1 cellular context compared by ENCODE assay signal in the genomic region with DNA sequence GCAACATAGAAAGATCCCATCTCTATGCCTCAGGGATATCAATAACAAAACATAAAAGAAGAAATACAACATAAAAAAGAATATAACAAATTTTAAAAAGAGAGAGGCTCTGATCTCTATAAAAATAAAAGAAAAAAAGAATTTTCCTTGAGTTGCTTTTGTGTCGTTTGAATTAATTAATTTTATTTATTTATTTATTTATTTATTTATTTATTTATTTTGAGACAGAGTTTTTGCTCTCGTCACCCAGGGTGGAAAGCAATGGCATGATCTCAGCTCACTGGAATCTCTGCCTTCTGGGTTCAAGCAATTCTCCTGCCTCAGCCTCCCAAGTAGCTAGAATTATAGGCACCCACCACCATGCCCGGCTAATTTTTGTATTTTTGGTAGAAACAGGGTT.
TF ChIP-seq lines count a peak whose summit lies in the region.

No MANE protein-coding gene starts in this region.

TF ChIP-seq in liver, 16 proteins besides CTCF, POLR2A, EP300 and RAD21 (continued from another document):
- TF ChIP-seq, protein P1, sequence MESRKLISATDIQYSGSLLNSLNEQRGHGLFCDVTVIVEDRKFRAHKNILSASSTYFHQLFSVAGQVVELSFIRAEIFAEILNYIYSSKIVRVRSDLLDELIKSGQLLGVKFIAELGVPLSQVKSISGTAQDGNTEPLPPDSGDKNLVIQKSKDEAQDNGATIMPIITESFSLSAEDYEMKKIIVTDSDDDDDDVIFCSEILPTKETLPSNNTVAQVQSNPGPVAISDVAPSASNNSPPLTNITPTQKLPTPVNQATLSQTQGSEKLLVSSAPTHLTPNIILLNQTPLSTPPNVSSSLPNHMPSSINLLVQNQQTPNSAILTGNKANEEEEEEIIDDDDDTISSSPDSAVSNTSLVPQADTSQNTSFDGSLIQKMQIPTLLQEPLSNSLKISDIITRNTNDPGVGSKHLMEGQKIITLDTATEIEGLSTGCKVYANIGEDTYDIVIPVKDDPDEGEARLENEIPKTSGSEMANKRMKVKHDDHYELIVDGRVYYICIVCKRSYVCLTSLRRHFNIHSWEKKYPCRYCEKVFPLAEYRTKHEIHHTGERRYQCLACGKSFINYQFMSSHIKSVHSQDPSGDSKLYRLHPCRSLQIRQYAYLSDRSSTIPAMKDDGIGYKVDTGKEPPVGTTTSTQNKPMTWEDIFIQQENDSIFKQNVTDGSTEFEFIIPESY (IDR thresholded peaks at IDR 0.05), result no peak
- TF ChIP-seq HNF4A (conservative IDR thresholded peaks at IDR 0.05) (no peak), YY1 (IDR thresholded peaks at IDR 0.05) (no peak), JUND (IDR thresholded peaks at IDR 0.05) (no peak), NR2F2 (IDR thresholded peaks at IDR 0.05) (no peak), TAF1 (conservative IDR thresholded peaks at IDR 0.05) (no peak), GABPA (IDR thresholded peaks at IDR 0.05 in 1 of 2, conservative IDR thresholded peaks at IDR 0.05 in 1 of 2) (no peak), SP1 (IDR thresholded peaks at IDR 0.05) (no peak), RXRA (IDR thresholded peaks at IDR 0.05) (no peak), EGR1 (IDR thresholded peaks at IDR 0.05; ENCODE audit: low read depth in 2 of 2) (no peak), FOXA2 (IDR thresholded peaks at IDR 0.05) (no peak), FOXA1 (IDR thresholded peaks at IDR 0.05) (no peak)
- TF ChIP-seq, protein P2, sequence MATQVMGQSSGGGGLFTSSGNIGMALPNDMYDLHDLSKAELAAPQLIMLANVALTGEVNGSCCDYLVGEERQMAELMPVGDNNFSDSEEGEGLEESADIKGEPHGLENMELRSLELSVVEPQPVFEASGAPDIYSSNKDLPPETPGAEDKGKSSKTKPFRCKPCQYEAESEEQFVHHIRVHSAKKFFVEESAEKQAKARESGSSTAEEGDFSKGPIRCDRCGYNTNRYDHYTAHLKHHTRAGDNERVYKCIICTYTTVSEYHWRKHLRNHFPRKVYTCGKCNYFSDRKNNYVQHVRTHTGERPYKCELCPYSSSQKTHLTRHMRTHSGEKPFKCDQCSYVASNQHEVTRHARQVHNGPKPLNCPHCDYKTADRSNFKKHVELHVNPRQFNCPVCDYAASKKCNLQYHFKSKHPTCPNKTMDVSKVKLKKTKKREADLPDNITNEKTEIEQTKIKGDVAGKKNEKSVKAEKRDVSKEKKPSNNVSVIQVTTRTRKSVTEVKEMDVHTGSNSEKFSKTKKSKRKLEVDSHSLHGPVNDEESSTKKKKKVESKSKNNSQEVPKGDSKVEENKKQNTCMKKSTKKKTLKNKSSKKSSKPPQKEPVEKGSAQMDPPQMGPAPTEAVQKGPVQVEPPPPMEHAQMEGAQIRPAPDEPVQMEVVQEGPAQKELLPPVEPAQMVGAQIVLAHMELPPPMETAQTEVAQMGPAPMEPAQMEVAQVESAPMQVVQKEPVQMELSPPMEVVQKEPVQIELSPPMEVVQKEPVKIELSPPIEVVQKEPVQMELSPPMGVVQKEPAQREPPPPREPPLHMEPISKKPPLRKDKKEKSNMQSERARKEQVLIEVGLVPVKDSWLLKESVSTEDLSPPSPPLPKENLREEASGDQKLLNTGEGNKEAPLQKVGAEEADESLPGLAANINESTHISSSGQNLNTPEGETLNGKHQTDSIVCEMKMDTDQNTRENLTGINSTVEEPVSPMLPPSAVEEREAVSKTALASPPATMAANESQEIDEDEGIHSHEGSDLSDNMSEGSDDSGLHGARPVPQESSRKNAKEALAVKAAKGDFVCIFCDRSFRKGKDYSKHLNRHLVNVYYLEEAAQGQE (IDR thresholded peaks at IDR 0.05), result no peak
- TF ChIP-seq, protein P3, sequence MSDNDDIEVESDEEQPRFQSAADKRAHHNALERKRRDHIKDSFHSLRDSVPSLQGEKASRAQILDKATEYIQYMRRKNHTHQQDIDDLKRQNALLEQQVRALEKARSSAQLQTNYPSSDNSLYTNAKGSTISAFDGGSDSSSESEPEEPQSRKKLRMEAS (IDR thresholded peaks at IDR 0.05), result no peak
- TF ChIP-seq, protein P4, sequence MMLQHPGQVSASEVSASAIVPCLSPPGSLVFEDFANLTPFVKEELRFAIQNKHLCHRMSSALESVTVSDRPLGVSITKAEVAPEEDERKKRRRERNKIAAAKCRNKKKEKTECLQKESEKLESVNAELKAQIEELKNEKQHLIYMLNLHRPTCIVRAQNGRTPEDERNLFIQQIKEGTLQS (IDR thresholded peaks at IDR 0.05), result no peak
